In the genomic region with DNA sequence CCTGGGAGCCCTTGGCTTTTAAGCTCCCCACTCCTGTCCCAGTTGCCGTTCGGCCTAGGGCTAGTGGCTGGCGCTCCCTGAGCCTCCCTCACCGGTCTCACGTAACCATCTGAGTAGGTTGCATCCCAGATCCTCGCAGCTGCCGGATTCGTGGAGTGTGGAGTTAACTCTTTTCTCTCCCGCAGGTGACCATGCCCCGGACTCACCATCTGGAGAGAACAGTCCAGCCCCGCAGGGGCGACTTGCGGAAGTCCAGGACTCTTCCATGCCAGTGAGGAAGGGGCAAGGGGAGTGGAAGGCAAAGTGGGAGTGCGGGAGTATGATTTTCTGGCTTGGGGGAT, we compare ENCODE assay signal across 1 cellular context.
TF ChIP-seq lines count a peak whose summit lies in the region.

No MANE protein-coding gene starts in this region.

TF ChIP-seq in HEK293, 187 proteins besides CTCF, POLR2A, EP300 and RAD21 (continued from another document):
- TF ChIP-seq, protein P1, sequence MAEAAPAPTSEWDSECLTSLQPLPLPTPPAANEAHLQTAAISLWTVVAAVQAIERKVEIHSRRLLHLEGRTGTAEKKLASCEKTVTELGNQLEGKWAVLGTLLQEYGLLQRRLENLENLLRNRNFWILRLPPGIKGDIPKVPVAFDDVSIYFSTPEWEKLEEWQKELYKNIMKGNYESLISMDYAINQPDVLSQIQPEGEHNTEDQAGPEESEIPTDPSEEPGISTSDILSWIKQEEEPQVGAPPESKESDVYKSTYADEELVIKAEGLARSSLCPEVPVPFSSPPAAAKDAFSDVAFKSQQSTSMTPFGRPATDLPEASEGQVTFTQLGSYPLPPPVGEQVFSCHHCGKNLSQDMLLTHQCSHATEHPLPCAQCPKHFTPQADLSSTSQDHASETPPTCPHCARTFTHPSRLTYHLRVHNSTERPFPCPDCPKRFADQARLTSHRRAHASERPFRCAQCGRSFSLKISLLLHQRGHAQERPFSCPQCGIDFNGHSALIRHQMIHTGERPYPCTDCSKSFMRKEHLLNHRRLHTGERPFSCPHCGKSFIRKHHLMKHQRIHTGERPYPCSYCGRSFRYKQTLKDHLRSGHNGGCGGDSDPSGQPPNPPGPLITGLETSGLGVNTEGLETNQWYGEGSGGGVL (tag by site-specific recombination; IDR thresholded peaks at IDR 0.05) = no peak
